1 cellular context compared by ENCODE assay signal in the genomic region with DNA sequence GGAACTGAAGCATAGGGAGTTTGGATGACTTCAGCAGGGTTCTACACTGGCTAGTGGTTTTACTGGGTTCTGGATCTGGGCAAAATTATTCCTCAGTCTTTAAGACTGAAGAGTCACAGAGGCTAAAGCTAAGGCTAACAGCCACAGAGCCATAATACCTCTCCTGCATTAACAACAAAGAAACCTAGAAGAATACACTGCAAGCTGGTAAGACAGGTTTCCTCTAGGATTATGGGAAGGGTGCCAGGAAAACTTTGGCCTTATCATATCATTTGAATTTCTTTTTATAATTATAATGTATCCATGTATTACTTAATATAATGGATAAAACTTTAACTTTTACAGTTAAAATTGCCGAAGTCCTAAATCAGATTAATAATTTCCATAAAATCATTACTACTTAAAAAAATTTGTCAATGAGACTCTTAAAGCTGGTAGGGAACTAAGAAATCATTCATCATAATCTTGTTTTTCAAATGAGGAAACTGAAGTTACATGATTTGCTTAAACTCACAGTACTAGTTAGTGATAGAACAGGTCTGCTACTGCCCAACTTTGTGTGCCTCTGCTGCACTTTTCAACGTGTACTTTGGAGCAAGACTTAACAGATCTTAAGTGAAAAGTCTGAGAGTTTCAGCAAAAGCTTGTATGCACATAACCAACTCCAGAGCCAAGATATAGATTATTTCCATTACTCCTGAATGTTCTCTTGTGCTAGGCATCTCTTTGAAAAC.
TF ChIP-seq lines count a peak whose summit lies in the region.

No MANE protein-coding gene starts in this region.

TF ChIP-seq in IMR-90, 13 proteins besides CTCF, POLR2A, EP300 and RAD21 (continued from another document):
- TF ChIP-seq FOS (IDR thresholded peaks at IDR 0.05; ENCODE audit: low read depth, low read length) (no peak), NFE2L2 (IDR thresholded peaks at IDR 0.05; ENCODE audit: low read depth, low read length) (no peak), MAFK (IDR thresholded peaks at IDR 0.05; ENCODE audit: low read depth, low read length) (no peak), CEBPB (IDR thresholded peaks at IDR 0.05; ENCODE audit: low read depth, low read length) (no peak), RFX5 (IDR thresholded peaks at IDR 0.05; ENCODE audit: low read depth, low read length) (no peak), RCOR1 (IDR thresholded peaks at IDR 0.05; ENCODE audit: insufficient replicate concordance, low read length) (no peak), CHD1 (IDR thresholded peaks at IDR 0.05; ENCODE audit: low read depth, low read length) (no peak), BHLHE40 (IDR thresholded peaks at IDR 0.05; ENCODE audit: low read depth, low read length) (no peak), MAZ (IDR thresholded peaks at IDR 0.05; ENCODE audit: borderline replicate concordance, low read depth, low read length) (no peak)
- TF ChIP-seq, protein P1, sequence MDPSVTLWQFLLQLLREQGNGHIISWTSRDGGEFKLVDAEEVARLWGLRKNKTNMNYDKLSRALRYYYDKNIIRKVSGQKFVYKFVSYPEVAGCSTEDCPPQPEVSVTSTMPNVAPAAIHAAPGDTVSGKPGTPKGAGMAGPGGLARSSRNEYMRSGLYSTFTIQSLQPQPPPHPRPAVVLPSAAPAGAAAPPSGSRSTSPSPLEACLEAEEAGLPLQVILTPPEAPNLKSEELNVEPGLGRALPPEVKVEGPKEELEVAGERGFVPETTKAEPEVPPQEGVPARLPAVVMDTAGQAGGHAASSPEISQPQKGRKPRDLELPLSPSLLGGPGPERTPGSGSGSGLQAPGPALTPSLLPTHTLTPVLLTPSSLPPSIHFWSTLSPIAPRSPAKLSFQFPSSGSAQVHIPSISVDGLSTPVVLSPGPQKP (IDR thresholded peaks at IDR 0.05; ENCODE audit: borderline replicate concordance, low read depth, low read length) = no peak
- TF ChIP-seq, protein P2, sequence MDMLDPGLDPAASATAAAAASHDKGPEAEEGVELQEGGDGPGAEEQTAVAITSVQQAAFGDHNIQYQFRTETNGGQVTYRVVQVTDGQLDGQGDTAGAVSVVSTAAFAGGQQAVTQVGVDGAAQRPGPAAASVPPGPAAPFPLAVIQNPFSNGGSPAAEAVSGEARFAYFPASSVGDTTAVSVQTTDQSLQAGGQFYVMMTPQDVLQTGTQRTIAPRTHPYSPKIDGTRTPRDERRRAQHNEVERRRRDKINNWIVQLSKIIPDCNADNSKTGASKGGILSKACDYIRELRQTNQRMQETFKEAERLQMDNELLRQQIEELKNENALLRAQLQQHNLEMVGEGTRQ (IDR thresholded peaks at IDR 0.05; ENCODE audit: low read depth, low read length) = no peak
